In genomic region chr19:44592451-44592890, GRCh38 we compare ENCODE assay signal across 1 cellular context.
TF ChIP-seq lines count a peak whose summit lies in the region.

No MANE protein-coding gene starts in this region.

TF ChIP-seq in endothelial cell of umbilical vein, 7 proteins besides CTCF, POLR2A, EP300 and RAD21:
- TF ChIP-seq JUN (IDR thresholded peaks at IDR 0.05; ENCODE audit: borderline replicate concordance, insufficient read depth, insufficient read length, low read depth) (no peak), GATA2 (IDR thresholded peaks at IDR 0.05; ENCODE audit: insufficient read depth, insufficient read length, low read depth, low read length) (peak; percentile 71), FOS (IDR thresholded peaks at IDR 0.05; ENCODE audit: borderline replicate concordance, insufficient read depth, low read length) (no peak)
